ENCODE assay signal across 1 cellular context in the genomic region with DNA sequence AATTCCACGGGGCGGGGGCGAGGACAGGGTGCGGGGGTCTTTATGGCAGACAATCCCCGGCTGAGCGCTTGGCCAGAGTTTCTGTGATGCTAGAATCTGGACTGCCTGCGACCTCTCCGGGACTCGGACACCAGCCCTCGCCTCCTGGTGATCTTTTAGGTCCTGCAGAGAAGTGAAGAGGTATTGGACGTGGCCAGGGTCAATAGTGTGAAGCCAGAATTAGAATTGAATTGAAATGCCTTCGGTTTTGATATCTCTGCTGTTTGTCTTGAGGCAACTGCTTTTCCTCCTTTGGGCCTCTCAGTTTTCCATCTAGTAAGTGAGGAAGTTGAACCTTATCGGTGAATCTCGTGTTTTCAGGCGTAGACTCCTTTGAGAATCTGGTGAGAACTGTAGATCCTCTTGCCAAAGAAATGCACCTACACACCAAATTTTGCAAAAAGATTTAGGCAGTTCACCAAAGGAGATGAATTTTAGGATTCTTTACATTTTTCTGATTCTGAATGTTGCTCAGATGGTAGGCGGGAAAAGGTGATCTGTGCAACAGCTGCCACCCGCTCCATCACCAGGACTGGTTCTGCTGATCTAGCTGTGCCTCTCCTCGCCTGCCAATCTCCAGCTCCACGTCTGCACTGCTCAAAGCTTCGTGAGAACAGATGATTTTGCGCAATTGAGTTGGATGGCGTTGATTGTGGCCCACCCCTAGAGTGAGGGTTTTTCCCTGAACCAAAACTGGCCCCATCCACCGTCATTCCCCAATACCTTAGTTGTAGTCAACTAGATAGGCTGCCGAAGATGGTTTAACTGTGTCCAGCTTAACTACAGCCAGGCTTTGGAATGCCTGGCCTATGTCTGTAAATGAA.
A peak's percentile ranks its signal among the peaks of the same experiment; 100 is the strongest.
TF ChIP-seq lines count a peak whose summit lies in the region.

No MANE protein-coding gene starts in this region.

TF ChIP-seq in HepG2, 621 proteins besides CTCF, POLR2A, EP300 and RAD21 (continued from another document and continues in another):
- TF ChIP-seq HMGXB4 (CRISPR knock-in tag; IDR thresholded peaks at IDR 0.05; ENCODE audit: borderline replicate concordance in 1 of 2, low read depth in 1 of 2): 0 out of 4 replicates have a peak, but pooled peaks have one; percentile 5 to 50
- TF ChIP-seq KDM5A (IDR thresholded peaks at IDR 0.05; ENCODE audit: borderline replicate concordance, low read length): no peak; the same call in 1 of the 2 replicates
- TF ChIP-seq ZFP82 (CRISPR knock-in tag; IDR thresholded peaks at IDR 0.05; ENCODE audit: borderline replicate concordance): no peak
- TF ChIP-seq ZBTB46 (CRISPR knock-in tag; IDR thresholded peaks at IDR 0.05; ENCODE audit: borderline replicate concordance): peak; percentile 59; the same call in 1 of the 2 replicates
- TF ChIP-seq CCAR2 (optimal IDR thresholded peaks at IDR 0.05; ENCODE audit: low read depth, low read length): no peak
- peak; percentile 7; the same call in 1 of the 2 replicates for TF ChIP-seq ZKSCAN5 (CRISPR knock-in tag; IDR thresholded peaks at IDR 0.05)
- TF ChIP-seq ARID2 (CRISPR knock-in tag; IDR thresholded peaks at IDR 0.05; ENCODE audit: borderline replicate concordance): peak; percentile 80; the same call in 1 of the 2 replicates
- TF ChIP-seq THAP8 (CRISPR knock-in tag; IDR thresholded peaks at IDR 0.05; ENCODE audit: borderline replicate concordance): no peak
- no peak for TF ChIP-seq HMG20B (CRISPR knock-in tag; conservative IDR thresholded peaks at IDR 0.05)
- TF ChIP-seq NFAT5 (CRISPR knock-in tag; IDR thresholded peaks at IDR 0.05): 0 out of 2 replicates have a peak, but pooled peaks have one; percentile 56
- TF ChIP-seq ZNF607 (CRISPR knock-in tag; IDR thresholded peaks at IDR 0.05; ENCODE audit: borderline replicate concordance): no peak; the same call in 1 of the 2 replicates
- no peak; the same call in 1 of the 2 replicates for TF ChIP-seq HBP1 (CRISPR knock-in tag; IDR thresholded peaks at IDR 0.05; ENCODE audit: low read depth)
- no peak for TF ChIP-seq ZNF33B (CRISPR knock-in tag; IDR thresholded peaks at IDR 0.05)
- peak; percentile 78; the same call in 1 of the 2 replicates for TF ChIP-seq JUNB (CRISPR knock-in tag; IDR thresholded peaks at IDR 0.05; ENCODE audit: borderline replicate concordance)
- peak; percentile 64; the same call in 1 of the 2 replicates for TF ChIP-seq THYN1 (CRISPR knock-in tag; IDR thresholded peaks at IDR 0.05; ENCODE audit: borderline replicate concordance, low read depth)
- TF ChIP-seq ZNF672 (CRISPR knock-in tag; IDR thresholded peaks at IDR 0.05): no peak
- TF ChIP-seq STAT6 (CRISPR knock-in tag; IDR thresholded peaks at IDR 0.05; ENCODE audit: borderline replicate concordance): 0 out of 2 replicates have a peak, but pooled peaks have one; percentile 22
- no peak; the same call in 1 of the 2 replicates for TF ChIP-seq ZBTB3 (CRISPR knock-in tag; IDR thresholded peaks at IDR 0.05; ENCODE audit: borderline replicate concordance, low read depth)
- 0 out of 2 replicates have a peak, but pooled peaks have one; percentile 7 for TF ChIP-seq ZNF761 (CRISPR knock-in tag; conservative IDR thresholded peaks at IDR 0.05)
- peak; percentile 67; the same call in 1 of the 2 replicates for TF ChIP-seq GTF3A (CRISPR knock-in tag; conservative IDR thresholded peaks at IDR 0.05)
- no peak for TF ChIP-seq ARNTL (CRISPR knock-in tag; IDR thresholded peaks at IDR 0.05)
- TF ChIP-seq ISX (CRISPR knock-in tag; conservative IDR thresholded peaks at IDR 0.05): no peak
- peak; percentile 4; the same call in 1 of the 2 replicates for TF ChIP-seq THAP7 (CRISPR knock-in tag; IDR thresholded peaks at IDR 0.05)
- TF ChIP-seq HNRNPLL (IDR thresholded peaks at IDR 0.05; ENCODE audit: low read depth, low read length, poor library complexity, severe bottlenecking): no peak
- TF ChIP-seq, protein P1, sequence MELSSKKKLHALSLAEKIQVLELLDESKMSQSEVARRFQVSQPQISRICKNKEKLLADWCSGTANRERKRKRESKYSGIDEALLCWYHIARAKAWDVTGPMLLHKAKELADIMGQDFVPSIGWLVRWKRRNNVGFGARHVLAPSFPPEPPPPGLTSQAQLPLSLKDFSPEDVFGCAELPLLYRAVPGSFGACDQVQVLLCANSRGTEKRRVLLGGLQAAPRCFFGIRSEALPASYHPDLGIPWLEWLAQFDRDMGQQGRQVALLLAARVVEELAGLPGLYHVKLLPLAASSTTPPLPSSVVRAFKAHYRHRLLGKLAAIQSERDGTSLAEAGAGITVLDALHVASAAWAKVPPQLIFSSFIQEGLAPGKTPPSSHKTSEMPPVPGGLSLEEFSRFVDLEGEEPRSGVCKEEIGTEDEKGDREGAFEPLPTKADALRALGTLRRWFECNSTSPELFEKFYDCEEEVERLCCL (CRISPR knock-in tag; IDR thresholded peaks at IDR 0.05; ENCODE audit: borderline replicate concordance): no peak
- TF ChIP-seq HNRNPL (IDR thresholded peaks at IDR 0.05; ENCODE audit: low read depth, low read length): 0 out of 2 replicates have a peak, but pooled peaks have one; percentile 0
- TF ChIP-seq ZFP90 (CRISPR knock-in tag; IDR thresholded peaks at IDR 0.05; ENCODE audit: borderline replicate concordance): no peak; the same call in 1 of the 2 replicates
- TF ChIP-seq, protein P2, sequence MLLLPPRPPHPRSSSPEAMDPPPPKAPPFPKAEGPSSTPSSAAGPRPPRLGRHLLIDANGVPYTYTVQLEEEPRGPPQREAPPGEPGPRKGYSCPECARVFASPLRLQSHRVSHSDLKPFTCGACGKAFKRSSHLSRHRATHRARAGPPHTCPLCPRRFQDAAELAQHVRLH (CRISPR knock-in tag; IDR thresholded peaks at IDR 0.05; ENCODE audit: borderline replicate concordance, low read depth): 0 out of 2 replicates have a peak, but pooled peaks have one; percentile 13
- TF ChIP-seq ZSCAN25 (CRISPR knock-in tag; IDR thresholded peaks at IDR 0.05): 0 out of 2 replicates have a peak, but pooled peaks have one; percentile 22
- TF ChIP-seq ZNF317 (CRISPR knock-in tag; IDR thresholded peaks at IDR 0.05): peak; percentile 75
- no peak for TF ChIP-seq FOSL1 (CRISPR knock-in tag; IDR thresholded peaks at IDR 0.05; ENCODE audit: borderline replicate concordance)
- peak; percentile 86; the same call in 1 of the 2 replicates for TF ChIP-seq ZNF354B (CRISPR knock-in tag; IDR thresholded peaks at IDR 0.05)
- peak; percentile 70; the same call in 1 of the 2 replicates for TF ChIP-seq ZNF556 (CRISPR knock-in tag; IDR thresholded peaks at IDR 0.05; ENCODE audit: borderline replicate concordance)
- TF ChIP-seq, protein P3, sequence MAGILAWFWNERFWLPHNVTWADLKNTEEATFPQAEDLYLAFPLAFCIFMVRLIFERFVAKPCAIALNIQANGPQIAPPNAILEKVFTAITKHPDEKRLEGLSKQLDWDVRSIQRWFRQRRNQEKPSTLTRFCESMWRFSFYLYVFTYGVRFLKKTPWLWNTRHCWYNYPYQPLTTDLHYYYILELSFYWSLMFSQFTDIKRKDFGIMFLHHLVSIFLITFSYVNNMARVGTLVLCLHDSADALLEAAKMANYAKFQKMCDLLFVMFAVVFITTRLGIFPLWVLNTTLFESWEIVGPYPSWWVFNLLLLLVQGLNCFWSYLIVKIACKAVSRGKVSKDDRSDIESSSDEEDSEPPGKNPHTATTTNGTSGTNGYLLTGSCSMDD (CRISPR knock-in tag; IDR thresholded peaks at IDR 0.05): no peak
